8 cellular contexts compared by ENCODE assay signal in the genomic region with DNA sequence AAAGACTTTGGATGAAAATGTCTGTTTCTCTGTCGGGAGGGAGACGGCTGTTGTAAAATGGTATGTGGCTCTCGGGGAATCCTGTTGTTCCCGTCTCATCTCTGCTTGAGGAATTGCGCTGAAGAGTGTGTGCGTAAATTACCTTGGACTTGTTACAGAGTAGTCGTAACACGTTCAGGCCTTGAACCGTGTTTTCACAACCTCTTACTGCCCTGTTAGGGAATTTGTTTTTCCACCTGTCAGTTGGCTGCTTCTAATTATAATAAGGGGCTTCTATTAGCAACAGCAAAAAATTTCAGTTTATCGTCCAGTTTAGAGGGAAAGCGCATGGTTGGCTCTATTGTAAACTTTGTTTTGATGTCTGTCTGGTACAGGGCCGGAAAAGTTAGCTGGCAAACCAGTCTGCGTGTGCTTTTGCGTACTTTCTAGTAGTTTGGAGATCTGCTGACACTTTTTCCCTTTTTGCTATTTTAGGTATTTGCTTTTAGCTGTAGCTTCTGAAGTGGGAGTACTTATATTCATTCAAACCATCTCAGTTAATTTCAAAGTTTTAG. TPM values are rescaled to one million over a fixed set of nuclear protein-coding genes. Genes with fewer than 3 reads are reported as not detected.
DNase-seq lines count a peak whose midpoint lies in the region; FAIRE-seq and TF ChIP-seq lines count a peak whose summit lies in the region.

No MANE protein-coding gene starts in this region.

- peaks cover 58% of the 10 kb centered on the region for H3K4me1 Mint-ChIP-seq in brain

- no peak for FAIRE-seq in kidney (lab: Jason Lieb, UNC)

- no peak for DNase-seq in H7
- peak; percentile 50 for DNase-seq in NCI-H774 (lab: John Stamatoyannopoulos, UW)
- no peak for DNase-seq in kidney
- DNase-seq in ureter (ENCODE audit: low spot score): no peak
- no peak for DNase-seq in effector CD4-positive, alpha-beta T cell

- peak overlapping the region; percentile 91 to 99 (median 95) for H3K4me3 Mint-ChIP-seq in brain

- peak overlapping the region; percentile 98 to 100 (median 99) for H3K27ac Mint-ChIP-seq in brain

- H3K36me3 Mint-ChIP-seq in brain: peaks cover 6% of the 10 kb centered on the region

- H3K36me3 ChIP-seq in ES-I3 (ENCODE audit: insufficient read depth, low read length): no peaks in the 10 kb centered on the region
- no peaks in the 10 kb centered on the region for H3K36me3 ChIP-seq in H7 (replicated peaks; ENCODE audit: control insufficient read depth, insufficient read depth, low read length)
- no peaks in the 10 kb centered on the region for H3K36me3 ChIP-seq in kidney (ENCODE audit: control insufficient read depth in 1 of 2, insufficient read depth in 2 of 2, low read length in 2 of 2)
- no peaks in the 10 kb centered on the region for H3K36me3 ChIP-seq in stomach smooth muscle (ENCODE audit: control insufficient read depth in 2 of 2, insufficient read depth in 2 of 2, low read length in 2 of 2)

- peak overlapping the region; percentile 96 for H3K4me3 ChIP-seq in H7 (ENCODE audit: insufficient read depth, low read depth, low read length)
- H3K4me3 ChIP-seq in kidney (ENCODE audit: low read length in 2 of 2): peak overlapping the region; percentile 78 to 98
- peak overlapping the region; percentile 70 to 90 for H3K4me3 ChIP-seq in stomach smooth muscle (ENCODE audit: low read length in 2 of 2)

- TF ChIP-seq CTCF in brain (conservative IDR thresholded peaks at IDR 0.05) (no peak), kidney (IDR thresholded peaks at IDR 0.05; ENCODE audit: borderline replicate concordance, extremely low read depth, insufficient read depth) (no peak)

- H3K4me1 ChIP-seq in ES-I3 (ENCODE audit: insufficient read depth, low read length) (no peaks in the 10 kb centered on the region), kidney (ENCODE audit: control insufficient read depth in 1 of 2, insufficient read depth in 1 of 2, low read depth in 1 of 2, low read length in 2 of 2) (peaks cover 0 to 18% of the 10 kb centered on the region in 2 donors), stomach smooth muscle (ENCODE audit: control insufficient read depth, insufficient read depth, low read length) (peaks cover 4% of the 10 kb centered on the region)

- peaks cover 0 to 3% (median 0%) of the 10 kb centered on the region in 5 experiments for H3K9me3 Mint-ChIP-seq in brain

- peaks cover 7% of the 10 kb centered on the region for H3K27me3 Mint-ChIP-seq in brain

- H3K9me3 ChIP-seq in ES-I3 (ENCODE audit: control insufficient read depth, insufficient read depth, low read length) (no peaks in the 10 kb centered on the region), kidney (ENCODE audit: control insufficient read depth in 1 of 2, low read length in 2 of 2) (no peaks in the 10 kb centered on the region), stomach smooth muscle (ENCODE audit: control insufficient read depth in 2 of 2, low read length in 2 of 2) (no peaks in the 10 kb centered on the region)

- H3K27me3 ChIP-seq in H7 (ENCODE audit: control insufficient read depth, insufficient read depth, low read length): no peaks in the 10 kb centered on the region
- H3K27me3 ChIP-seq in stomach smooth muscle (ENCODE audit: control insufficient read depth in 1 of 2, insufficient read depth in 2 of 2, low read length in 2 of 2): no peaks in the 10 kb centered on the region

- H3K27ac ChIP-seq in kidney (ENCODE audit: low read depth in 2 of 2, low read length in 2 of 2): peak overlapping the region; percentile 100
- H3K27ac ChIP-seq in stomach smooth muscle (ENCODE audit: low read length): peak overlapping the region; percentile 99

- intact Hi-C loops in kidney (cut with DNase I): no loop called here

- H3K9ac ChIP-seq in ES-I3 (ENCODE audit: low read depth, low read length) (peak overlapping the region; percentile 88), kidney (ENCODE audit: low read length in 2 of 2) (peak overlapping the region; percentile 74 to 96), stomach smooth muscle (ENCODE audit: low read length in 2 of 2) (peak overlapping the region; percentile 98 to 99)

RNA-seq across cellular contexts. Expression of a gene that starts 1.5 kb away (rescaled TPM):
- total RNA-seq in H7 (2014; rRNA removed; shearing (Covaris generic)): 18.9 and 23.0 TPM in 2 replicates
- polyA plus RNA-seq in brain (ENCODE audit: insufficient read depth, low read depth, low replicate concordance) (5.3 TPM), kidney (ENCODE audit: insufficient read depth, low read depth, low replicate concordance) (17.3 TPM)
- total RNA-seq in kidney (162 TPM), ureter (160 TPM)
